Comparison of ENCODE assay signal across 8 cellular contexts in genomic region chr12:122880668-122881067, GRCh38. TPM values are rescaled to one million over a fixed set of nuclear protein-coding genes. Genes with fewer than 3 reads are reported as not detected.
A peak's percentile ranks its signal among the peaks of the same experiment; 100 is the strongest.
DNase-seq lines count a peak whose midpoint lies in the region; ATAC-seq and TF ChIP-seq lines count a peak whose summit lies in the region.

No MANE protein-coding gene starts in this region.

- no peaks in the 10 kb centered on the region for H3K27me3 Mint-ChIP-seq in CD8-positive, alpha-beta T cell (ENCODE audit: low read depth)
- H3K27me3 Mint-ChIP-seq in stimulated activated memory B cell treated with anti-CD40 and anti-IgM and Interleukin-4, amounts not matched to agents 10 μg/mL and 1 μg/mL and 100 μg/mL, for 72 hours, result no peaks in the 10 kb centered on the region

- peaks cover 91% of the 10 kb centered on the region for H3K4me1 Mint-ChIP-seq in CD8-positive, alpha-beta T cell (ENCODE audit: low read depth)
- peaks cover 91% of the 10 kb centered on the region for H3K4me1 Mint-ChIP-seq in stimulated activated memory B cell treated with anti-CD40 and anti-IgM and Interleukin-4, amounts not matched to agents 10 μg/mL and 1 μg/mL and 100 μg/mL, for 72 hours

- ATAC-seq in CD8-positive, alpha-beta T cell, result peak; percentile 35
- peak; percentile 66 for ATAC-seq in stimulated activated memory B cell treated with anti-CD40 and anti-IgM and Interleukin-4, amounts not matched to agents 10 μg/mL and 1 μg/mL and 100 μg/mL, for 72 hours
- ATAC-seq in GM21619 (IDR thresholded peaks at IDR 0.05; ENCODE audit: unreplicated experiment), result no peak

- H3K27me3 ChIP-seq in CD8-positive, alpha-beta T cell (ENCODE audit: insufficient read depth, low read length), result no peaks in the 10 kb centered on the region
- no peaks in the 10 kb centered on the region for H3K27me3 ChIP-seq in right atrium auricular region

- no peaks in the 10 kb centered on the region for H3K9me3 Mint-ChIP-seq in CD8-positive, alpha-beta T cell
- H3K9me3 Mint-ChIP-seq in stimulated activated memory B cell treated with anti-CD40 and anti-IgM and Interleukin-4, amounts not matched to agents 10 μg/mL and 1 μg/mL and 100 μg/mL, for 72 hours, result no peaks in the 10 kb centered on the region

- POLR2A ChIA-PET in CD8-positive, alpha-beta T cell (lab: Charles Lee), result interaction anchor here (1.3 to 4.9 kb wide), 4 partner anchors 8 to 18 kb away, joined by 3 to 20 read pairs (median 12); no protein-coding TSS in a partner anchor

- H3K9me3 ChIP-seq in CD8-positive, alpha-beta T cell (ENCODE audit: low read length), result no peaks in the 10 kb centered on the region
- no peaks in the 10 kb centered on the region for H3K9me3 ChIP-seq in right atrium auricular region

- H3K27ac Mint-ChIP-seq in CD8-positive, alpha-beta T cell, result peak overlapping the region; percentile 41
- H3K27ac Mint-ChIP-seq in stimulated activated memory B cell treated with anti-CD40 and anti-IgM and Interleukin-4, amounts not matched to agents 10 μg/mL and 1 μg/mL and 100 μg/mL, for 72 hours, result peak overlapping the region; percentile 61

- peak; percentile 36 for TF ChIP-seq CTCF in CD8-positive, alpha-beta T cell (IDR thresholded peaks at IDR 0.05)
- peak in 1 of 2 donors; percentile 57 for TF ChIP-seq CTCF in right atrium auricular region (IDR thresholded peaks at IDR 0.05)

- H3K4me3 Mint-ChIP-seq in CD8-positive, alpha-beta T cell, result no peak overlapping the region
- H3K4me3 Mint-ChIP-seq in stimulated activated memory B cell treated with anti-CD40 and anti-IgM and Interleukin-4, amounts not matched to agents 10 μg/mL and 1 μg/mL and 100 μg/mL, for 72 hours, result no peak overlapping the region

- DNase-seq in CD8-positive, alpha-beta T cell, result peak in 2 of 7 experiments; percentile 43 to 48
- peak; percentile 62 for DNase-seq in Jurkat, Clone E6-1 (ENCODE audit: low read depth, low spot score)
- DNase-seq in activated T-cell treated with anti-CD3 and anti-CD28 coated beads, Interleukin-2, amount 50 U/mL, for 48 hours, result peak; percentile 41 to 43
- DNase-seq in right atrium auricular region (ENCODE audit: low spot score) (no peak), epidermal melanocyte (ENCODE audit: insufficient read length, low spot score) (no peak), NCI-H1092 (lab: John Stamatoyannopoulos, UW) (no peak)

- no peak overlapping the region for H3K4me3 ChIP-seq in CD8-positive, alpha-beta T cell (ENCODE audit: low read depth, low read length)
- no peak overlapping the region for H3K4me3 ChIP-seq in Jurkat, Clone E6-1 (ENCODE audit: low read length)
- no peak overlapping the region for H3K4me3 ChIP-seq in right atrium auricular region

- H3K4me1 ChIP-seq in CD8-positive, alpha-beta T cell (ENCODE audit: insufficient read depth, low read length), result peaks cover 78% of the 10 kb centered on the region
- H3K4me1 ChIP-seq in right atrium auricular region, result peaks cover 0 to 93% of the 10 kb centered on the region in 2 donors

- H3K27ac ChIP-seq in CD8-positive, alpha-beta T cell (ENCODE audit: low read depth, low read length), result no peak overlapping the region
- peak overlapping the region; percentile 45 to 50 for H3K27ac ChIP-seq in right atrium auricular region

- no peaks in the 10 kb centered on the region for H3K36me3 ChIP-seq in CD8-positive, alpha-beta T cell (ENCODE audit: insufficient read depth, low read length)
- H3K36me3 ChIP-seq in right atrium auricular region, result no peaks in the 10 kb centered on the region

- peaks cover 23% of the 10 kb centered on the region for H3K36me3 Mint-ChIP-seq in CD8-positive, alpha-beta T cell
- H3K36me3 Mint-ChIP-seq in stimulated activated memory B cell treated with anti-CD40 and anti-IgM and Interleukin-4, amounts not matched to agents 10 μg/mL and 1 μg/mL and 100 μg/mL, for 72 hours, result peaks cover 20% of the 10 kb centered on the region

- intact Hi-C loops in CD8-positive, alpha-beta T cell (cut with DNase I, micrococcal nuclease), result loop anchor here in 1 of 2 experiments (1.0 kb wide), 1 partner anchor 72 kb away; no protein-coding TSS in a partner anchor

- CTCF ChIA-PET in CD8-positive, alpha-beta T cell (lab: Charles Lee), result interaction anchor here (0.6 to 4.9 kb wide), 12 partner anchors 9 to 95 kb away, joined by 3 to 31 read pairs (median 4); no protein-coding TSS in a partner anchor

RNA-seq across cellular contexts. Expression of gene VPS37B, which starts 15.3 kb away (rescaled TPM):
- total RNA-seq in CD8-positive, alpha-beta T cell, result 100 to 1,000 TPM; 145 to 148 TPM
- polyA plus RNA-seq in Jurkat, Clone E6-1 (2012; ENCODE audit: insufficient read depth, insufficient read length), result 28.2 TPM
- 10 to 100 TPM; 28.5 to 41.1 TPM for total RNA-seq in right atrium auricular region

RNA-seq across cellular contexts. Expression of gene HIP1R, which starts 45.4 kb away (rescaled TPM):
- 100 to 1,000 TPM; 258 to 277 TPM for total RNA-seq in CD8-positive, alpha-beta T cell
- polyA plus RNA-seq in Jurkat, Clone E6-1 (2012; ENCODE audit: insufficient read depth, insufficient read length), result 21.0 TPM
- total RNA-seq in right atrium auricular region, result 10 to 100 TPM; 32.4 to 43.8 TPM

Comparison
In these comparisons a context has a peak if more than half of its experiments do, and no peak if none do; other contexts are left out.
1. DNase-seq: peak in Jurkat, Clone E6-1 (single experiment) and activated T-cell treated with anti-CD3 and anti-CD28 coated beads, Interleukin-2, amount 50 U/mL, for 48 hours (2 of 2); none in right atrium auricular region (single experiment), epidermal melanocyte (single experiment) and NCI-H1092 (single experiment).
2. RNA of gene HIP1R, which starts 45.4 kb away (total RNA-seq): 258 to 277 TPM in CD8-positive, alpha-beta T cell; 32.4 to 43.8 TPM in right atrium auricular region; every median in the first group is over 4 times any median in the second.